Comparison of ENCODE assay signal across 13 cellular contexts in genomic region chr16:51236583-51236982, GRCh38.
"Had no signal": no experiment of that assay in that cellular context is flagged by ENCODE, and none has a peak within 500 bp of the region (broad histone marks: within the 10 kb centered on the region; RNA-seq: fewer than 3 reads in every experiment).

No MANE protein-coding gene starts in this region.

- DNase-seq: activated CD4-positive, alpha-beta memory T cell treated with anti-CD3 and anti-CD28 coated beads for 36 hours; activated T-cell treated with anti-CD3 and anti-CD28 coated beads for 4 hours; amniotic stem cell; left cardiac atrium; right cardiac atrium; stimulated activated CD4-positive, alpha-beta T cell treated with anti-CD3 and anti-CD28 coated beads, Interleukin-4, amount 100 ng/mL, for 1 hour; SW 1271; T-helper 2 cell; thyroid gland had no signal

- H3K27ac ChIP-seq: cardiac muscle cell, gastroesophageal sphincter, skin epidermis, thyroid gland had no signal

- ATAC-seq: gastroesophageal sphincter; left cardiac atrium; right cardiac atrium; stimulated activated memory B cell treated with anti-CD40 and anti-IgM and Interleukin-4, amounts not matched to agents 10 μg/mL and 1 μg/mL and 100 μg/mL, for 72 hours had no signal
